18 cellular contexts compared by ENCODE assay signal in the genomic region with DNA sequence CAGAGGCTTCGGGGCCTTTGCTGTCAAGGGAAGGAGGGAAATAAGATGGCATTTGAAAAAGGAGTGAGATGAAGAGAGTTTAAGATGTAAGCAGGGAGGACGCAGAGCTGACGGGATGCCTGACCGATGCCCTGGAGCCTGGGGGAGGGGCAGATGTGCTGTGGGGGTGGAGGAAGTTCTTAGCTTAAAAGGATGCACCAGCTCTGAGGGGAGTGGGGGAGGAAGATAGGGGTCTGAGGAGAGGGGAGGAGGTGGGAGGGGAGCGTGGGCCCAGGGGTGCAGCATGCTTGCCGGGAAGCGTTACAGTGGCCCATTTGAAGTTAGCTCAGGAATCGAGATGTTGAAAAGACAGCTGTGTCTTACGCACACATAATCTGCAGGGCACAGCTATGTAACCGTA. TPM values are rescaled to one million over a fixed set of nuclear protein-coding genes. Genes with fewer than 3 reads are reported as not detected.
DNase-seq lines count a peak whose midpoint lies in the region; ATAC-seq, FAIRE-seq and TF ChIP-seq lines count a peak whose summit lies in the region.
"Had no signal": no experiment of that assay in that cellular context is flagged by ENCODE, and none has a peak within 500 bp of the region (broad histone marks: within the 10 kb centered on the region; RNA-seq: fewer than 3 reads in every experiment).

No MANE protein-coding gene starts in this region.

- H3K14ac ChIP-seq in mesenchymal stem cell (ENCODE audit: low read length in 2 of 2): no peak overlapping the region

- no peak overlapping the region for H4K91ac ChIP-seq in mesenchymal stem cell (ENCODE audit: low read length)

- H3K36me3 ChIP-seq in K562 (ENCODE audit: control insufficient read depth, insufficient read depth, low read length): no peaks in the 10 kb centered on the region
- no peaks in the 10 kb centered on the region for H3K36me3 ChIP-seq in mesenchymal stem cell (ENCODE audit: control insufficient read depth in 1 of 2, insufficient read depth in 2 of 2, low read depth in 1 of 2, low read length in 2 of 2)

- H3K4me3 Mint-ChIP-seq in activated CD8-positive, alpha-beta T cell treated with anti-CD3 and anti-CD28 coated beads for 36 hours: no peak overlapping the region
- no peak overlapping the region for H3K4me3 Mint-ChIP-seq in activated CD8-positive, alpha-beta T cell treated with anti-CD3 and anti-CD28 coated beads, Interleukin-2, amount 10 ng/mL, durations not matched to agents 7 days and 5 days
- H3K4me3 Mint-ChIP-seq in type B pancreatic cell: no peak overlapping the region
- no peak overlapping the region for H3K4me3 Mint-ChIP-seq in activated CD8-positive, alpha-beta memory T cell treated with anti-CD3 and anti-CD28 coated beads, Interleukin-2, amount 10 ng/mL, durations not matched to agents 7 days and 5 days
- no peak overlapping the region for H3K4me3 Mint-ChIP-seq in T-helper 2 cell treated with Interferon-gamma antibody and Interleukin-4, amounts not matched to agents 5 μg/mL and 100 μg/mL, for 36 hours

- H2AFZ ChIP-seq in K562 (ENCODE audit: low read depth, low read length) (no peak overlapping the region), mesenchymal stem cell (ENCODE audit: low read depth, low read length) (peak overlapping the region; percentile 46)
- H2AFZ ChIP-seq: PC-9 had no signal

- no peak overlapping the region for H3K4ac ChIP-seq in mesenchymal stem cell (ENCODE audit: low read depth in 1 of 2, low read length in 2 of 2)

- TF ChIP-seq CTCF in activated CD8-positive, alpha-beta T cell treated with anti-CD3 and anti-CD28 coated beads for 36 hours (IDR thresholded peaks at IDR 0.05): no peak
- TF ChIP-seq CTCF in K562 (IDR thresholded peaks at IDR 0.05 in 2 of 3, conservative IDR thresholded peaks at IDR 0.05 in 1 of 3; ENCODE audit: insufficient read depth in 2 of 3, low read depth in 1 of 3, low read length in 3 of 3) (no peak), type B pancreatic cell (conservative IDR thresholded peaks at IDR 0.05) (no peak), foreskin keratinocyte (conservative IDR thresholded peaks at IDR 0.05) (no peak)

- CTCF ChIA-PET in activated CD8-positive, alpha-beta T cell treated with anti-CD3 and anti-CD28 coated beads for 36 hours (lab: Charles Lee): no interaction called here
- CTCF ChIA-PET in activated CD8-positive, alpha-beta T cell treated with anti-CD3 and anti-CD28 coated beads, Interleukin-2, amount 10 ng/mL, durations not matched to agents 7 days and 5 days (lab: Charles Lee): no interaction called here
- CTCF ChIA-PET in K562 (lab: Yijun Ruan, JAX; ENCODE audit: low intra/inter-chr PET ratio): no interaction called here
- CTCF ChIA-PET in activated CD8-positive, alpha-beta memory T cell treated with anti-CD3 and anti-CD28 coated beads, Interleukin-2, amount 10 ng/mL, durations not matched to agents 7 days and 5 days (lab: Charles Lee): no interaction called here

- H2BK12ac ChIP-seq in mesenchymal stem cell (ENCODE audit: low read length in 2 of 2): no peak overlapping the region

- no peak for FAIRE-seq in K562 (lab: Jason Lieb, UNC)

- in situ Hi-C loops in K562 (cut with MboI): no loop called here

- H2BK5ac ChIP-seq in mesenchymal stem cell (ENCODE audit: low read depth, low read length, poor library complexity, severe bottlenecking): no peak overlapping the region

- H3K27ac Mint-ChIP-seq in activated CD8-positive, alpha-beta T cell treated with anti-CD3 and anti-CD28 coated beads for 36 hours: peak overlapping the region; percentile 10
- no peak overlapping the region for H3K27ac Mint-ChIP-seq in activated CD8-positive, alpha-beta T cell treated with anti-CD3 and anti-CD28 coated beads, Interleukin-2, amount 10 ng/mL, durations not matched to agents 7 days and 5 days
- peak overlapping the region; percentile 48 for H3K27ac Mint-ChIP-seq in type B pancreatic cell
- H3K27ac Mint-ChIP-seq in activated CD8-positive, alpha-beta memory T cell treated with anti-CD3 and anti-CD28 coated beads, Interleukin-2, amount 10 ng/mL, durations not matched to agents 7 days and 5 days: no peak overlapping the region
- no peak overlapping the region for H3K27ac Mint-ChIP-seq in T-helper 2 cell treated with Interferon-gamma antibody and Interleukin-4, amounts not matched to agents 5 μg/mL and 100 μg/mL, for 36 hours

- no peaks in the 10 kb centered on the region for H3K79me1 ChIP-seq in mesenchymal stem cell (replicated peaks; ENCODE audit: low read length, poor library complexity, severe bottlenecking)

- WGBS in K562 (ENCODE audit: insufficient coverage, low coverage, missing lambda C conversion rate): 38% methylated on average over 7 of the region's 10 CpGs
- 53% methylated on average over 10 of the region's 10 CpGs for WGBS in mesenchymal stem cell

- no peaks in the 10 kb centered on the region for H3K27me3 Mint-ChIP-seq in activated CD8-positive, alpha-beta T cell treated with anti-CD3 and anti-CD28 coated beads for 36 hours
- H3K27me3 Mint-ChIP-seq in activated CD8-positive, alpha-beta T cell treated with anti-CD3 and anti-CD28 coated beads, Interleukin-2, amount 10 ng/mL, durations not matched to agents 7 days and 5 days (ENCODE audit: low read depth): peaks cover 7% of the 10 kb centered on the region
- H3K27me3 Mint-ChIP-seq in type B pancreatic cell: no peaks in the 10 kb centered on the region
- H3K27me3 Mint-ChIP-seq in activated CD8-positive, alpha-beta memory T cell treated with anti-CD3 and anti-CD28 coated beads, Interleukin-2, amount 10 ng/mL, durations not matched to agents 7 days and 5 days: peaks cover 10% of the 10 kb centered on the region
- H3K27me3 Mint-ChIP-seq in T-helper 2 cell treated with Interferon-gamma antibody and Interleukin-4, amounts not matched to agents 5 μg/mL and 100 μg/mL, for 36 hours (ENCODE audit: low read depth): no peaks in the 10 kb centered on the region

- intact Hi-C loops in activated CD8-positive, alpha-beta T cell treated with anti-CD3 and anti-CD28 coated beads for 36 hours (cut with micrococcal nuclease): no loop called here
- intact Hi-C loops in K562 (cut with micrococcal nuclease): no loop called here

- H3K27me3 ChIP-seq in K562 (ENCODE audit: control insufficient read depth in 2 of 2, insufficient read depth in 2 of 2, low read length in 2 of 2) (peaks cover 10 to 20% of the 10 kb centered on the region in 2 experiments; a peak in 4 of 5 replicates), mesenchymal stem cell (ENCODE audit: control insufficient read depth in 1 of 2, insufficient read depth in 1 of 2, low read length in 2 of 2) (peaks cover 10 to 30% of the 10 kb centered on the region in 2 experiments), foreskin keratinocyte (peaks cover 6% of the 10 kb centered on the region)

- H3K18ac ChIP-seq in mesenchymal stem cell (ENCODE audit: low read depth in 1 of 2, low read length in 2 of 2): no peak overlapping the region

- no peaks in the 10 kb centered on the region for H3K9me3 ChIP-seq in K562 (replicated peaks; ENCODE audit: control insufficient read depth, insufficient read depth, low read depth, low read length)
- H3K9me3 ChIP-seq in mesenchymal stem cell (ENCODE audit: control insufficient read depth, low read length): no peaks in the 10 kb centered on the region

- no peak for TF ChIP-seq EP300 in K562 (IDR thresholded peaks at IDR 0.05; ENCODE audit: low read length)

- H3K4me1 ChIP-seq in K562 (replicated peaks in 1 of 2; ENCODE audit: control insufficient read depth in 2 of 2, insufficient read depth in 2 of 2, low read length in 2 of 2): no peaks in the 10 kb centered on the region
- no peaks in the 10 kb centered on the region for H3K4me1 ChIP-seq in mesenchymal stem cell (ENCODE audit: control insufficient read depth, insufficient read depth, low read depth, low read length)
- no peaks in the 10 kb centered on the region for H3K4me1 ChIP-seq in foreskin keratinocyte

- no peaks in the 10 kb centered on the region for H3K36me3 Mint-ChIP-seq in activated CD8-positive, alpha-beta T cell treated with anti-CD3 and anti-CD28 coated beads for 36 hours (ENCODE audit: low read depth)
- H3K36me3 Mint-ChIP-seq in activated CD8-positive, alpha-beta T cell treated with anti-CD3 and anti-CD28 coated beads, Interleukin-2, amount 10 ng/mL, durations not matched to agents 7 days and 5 days (ENCODE audit: low read depth): no peaks in the 10 kb centered on the region
- H3K36me3 Mint-ChIP-seq in type B pancreatic cell: no peaks in the 10 kb centered on the region
- no peaks in the 10 kb centered on the region for H3K36me3 Mint-ChIP-seq in activated CD8-positive, alpha-beta memory T cell treated with anti-CD3 and anti-CD28 coated beads, Interleukin-2, amount 10 ng/mL, durations not matched to agents 7 days and 5 days
- H3K36me3 Mint-ChIP-seq in T-helper 2 cell treated with Interferon-gamma antibody and Interleukin-4, amounts not matched to agents 5 μg/mL and 100 μg/mL, for 36 hours (ENCODE audit: low read depth): no peaks in the 10 kb centered on the region

- POLR2A ChIA-PET in activated CD8-positive, alpha-beta T cell treated with anti-CD3 and anti-CD28 coated beads for 36 hours (lab: Charles Lee): no interaction called here
- POLR2A ChIA-PET in activated CD8-positive, alpha-beta T cell treated with anti-CD3 and anti-CD28 coated beads, Interleukin-2, amount 10 ng/mL, durations not matched to agents 7 days and 5 days (lab: Charles Lee): no interaction called here
- POLR2A ChIA-PET in K562 (lab: Yijun Ruan, JAX): interaction anchor here (0.6 kb wide), 1 partner anchor 9 kb away, joined by 3 read pairs; no protein-coding TSS in a partner anchor

- H3K4me3 ChIP-seq in K562 (no peak overlapping the region), mesenchymal stem cell (ENCODE audit: insufficient read depth in 1 of 2, low read depth in 1 of 2, low read length in 2 of 2) (no peak overlapping the region)
- H3K4me3 ChIP-seq: PC-9 had no signal

- H3K9ac ChIP-seq in K562 (ENCODE audit: insufficient read depth in 1 of 2, low read depth in 2 of 2, low read length in 2 of 2): peak overlapping the region in 1 of 2 experiments; percentile 1; a peak in 1 of 4 replicates
- no peak overlapping the region for H3K9ac ChIP-seq in mesenchymal stem cell (ENCODE audit: low read length)
- H3K9ac ChIP-seq: KMS-11 had no signal

- no peak overlapping the region for H3K23ac ChIP-seq in mesenchymal stem cell (ENCODE audit: low read length in 2 of 2)

- TF ChIP-seq POLR2A in K562 (conservative IDR thresholded peaks at IDR 0.05): no peak

- no peak overlapping the region for H4K8ac ChIP-seq in mesenchymal stem cell (ENCODE audit: low read length)

- H3K27ac ChIP-seq in K562 (ENCODE audit: extremely low read depth, low read depth, low read length) (no peak overlapping the region), mesenchymal stem cell (ENCODE audit: low read length, poor library complexity, severe bottlenecking) (no peak overlapping the region), foreskin keratinocyte (no peak overlapping the region)
- H3K27ac ChIP-seq: KMS-11, PC-9 had no signal

- H2BK15ac ChIP-seq in mesenchymal stem cell (ENCODE audit: low read depth, poor library complexity, severe bottlenecking): no peak overlapping the region

- H3K4me1 Mint-ChIP-seq in activated CD8-positive, alpha-beta T cell treated with anti-CD3 and anti-CD28 coated beads for 36 hours (ENCODE audit: low read depth): peaks cover 10% of the 10 kb centered on the region
- H3K4me1 Mint-ChIP-seq in activated CD8-positive, alpha-beta T cell treated with anti-CD3 and anti-CD28 coated beads, Interleukin-2, amount 10 ng/mL, durations not matched to agents 7 days and 5 days (ENCODE audit: low read depth): no peaks in the 10 kb centered on the region
- peaks cover 17% of the 10 kb centered on the region for H3K4me1 Mint-ChIP-seq in type B pancreatic cell (ENCODE audit: unreplicated experiment)
- no peaks in the 10 kb centered on the region for H3K4me1 Mint-ChIP-seq in activated CD8-positive, alpha-beta memory T cell treated with anti-CD3 and anti-CD28 coated beads, Interleukin-2, amount 10 ng/mL, durations not matched to agents 7 days and 5 days
- H3K4me1 Mint-ChIP-seq in T-helper 2 cell treated with Interferon-gamma antibody and Interleukin-4, amounts not matched to agents 5 μg/mL and 100 μg/mL, for 36 hours (ENCODE audit: low read depth): no peaks in the 10 kb centered on the region

- no peak for TF ChIP-seq RAD21 in K562 (CRISPR knock-in tag; conservative IDR thresholded peaks at IDR 0.05 in 1 of 2, IDR thresholded peaks at IDR 0.05 in 1 of 2)

- no peak overlapping the region for H2AK5ac ChIP-seq in mesenchymal stem cell (ENCODE audit: low read length, severe bottlenecking)

- H4K20me1 ChIP-seq in K562 (replicated peaks; ENCODE audit: control insufficient read depth, insufficient read depth, low read length): no peaks in the 10 kb centered on the region

- H3K9me3 Mint-ChIP-seq in activated CD8-positive, alpha-beta T cell treated with anti-CD3 and anti-CD28 coated beads for 36 hours: peaks cover 5% of the 10 kb centered on the region
- H3K9me3 Mint-ChIP-seq in activated CD8-positive, alpha-beta T cell treated with anti-CD3 and anti-CD28 coated beads, Interleukin-2, amount 10 ng/mL, durations not matched to agents 7 days and 5 days (ENCODE audit: insufficient read depth): no peaks in the 10 kb centered on the region
- H3K9me3 Mint-ChIP-seq in type B pancreatic cell: no peaks in the 10 kb centered on the region
- peaks cover 3% of the 10 kb centered on the region for H3K9me3 Mint-ChIP-seq in activated CD8-positive, alpha-beta memory T cell treated with anti-CD3 and anti-CD28 coated beads, Interleukin-2, amount 10 ng/mL, durations not matched to agents 7 days and 5 days (ENCODE audit: low read depth)
- H3K9me3 Mint-ChIP-seq in T-helper 2 cell treated with Interferon-gamma antibody and Interleukin-4, amounts not matched to agents 5 μg/mL and 100 μg/mL, for 36 hours: peaks cover 8% of the 10 kb centered on the region

- no TSS peak for BruUV-seq in K562 (replicated peaks; lab: Mats Ljungman, UMichigan)

- H2BK120ac ChIP-seq in mesenchymal stem cell (ENCODE audit: low read depth, low read length): no peak overlapping the region

- H3K4me2 ChIP-seq in K562 (ENCODE audit: insufficient read depth, low read length) (no peak overlapping the region), mesenchymal stem cell (ENCODE audit: low read length, poor library complexity, severe bottlenecking) (no peak overlapping the region)
- H3K4me2 ChIP-seq: KMS-11, PC-9 had no signal

- H3K79me2 ChIP-seq in K562 (ENCODE audit: control insufficient read depth, insufficient read depth, low read length): no peaks in the 10 kb centered on the region

- H3K9me1 ChIP-seq in K562 (ENCODE audit: control insufficient read depth, insufficient read depth, low read length): no peaks in the 10 kb centered on the region

- no peak for ATAC-seq in activated CD8-positive, alpha-beta T cell treated with anti-CD3 and anti-CD28 coated beads for 36 hours
- ATAC-seq in activated CD8-positive, alpha-beta T cell treated with anti-CD3 and anti-CD28 coated beads, Interleukin-2, amount 10 ng/mL, durations not matched to agents 7 days and 5 days: no peak
- ATAC-seq in K562 (no peak), foreskin keratinocyte (no peak)
- ATAC-seq in activated CD8-positive, alpha-beta memory T cell treated with anti-CD3 and anti-CD28 coated beads, Interleukin-2, amount 10 ng/mL, durations not matched to agents 7 days and 5 days: no peak

- no peak for DNase-seq in activated CD8-positive, alpha-beta T cell treated with anti-CD3 and anti-CD28 coated beads for 36 hours
- DNase-seq in activated CD8-positive, alpha-beta T cell treated with anti-CD3 and anti-CD28 coated beads, Interleukin-2, amount 10 ng/mL, durations not matched to agents 7 days and 5 days: no peak
- DNase-seq in K562 (ENCODE audit: extremely low read depth in 1 of 4, low spot score in 3 of 4) (no peak), mesenchymal stem cell (peak; percentile 40), type B pancreatic cell (ENCODE audit: extremely low spot score, unreplicated experiment) (no peak), foreskin keratinocyte (no peak)
- DNase-seq in activated CD8-positive, alpha-beta memory T cell treated with anti-CD3 and anti-CD28 coated beads, Interleukin-2, amount 10 ng/mL, durations not matched to agents 7 days and 5 days: no peak
- DNase-seq in T-helper 2 cell treated with Interferon-gamma antibody and Interleukin-4, amounts not matched to agents 5 μg/mL and 100 μg/mL, for 36 hours (ENCODE audit: low spot score): no peak
- DNase-seq: Calu3, GF-D8, GOT3, NCI-H1092 treated with DMSO at 0.1 percent for 48 hours, NCI-H1694, NCI-H2107, NCI-H226, NCI-H526 treated with DMSO at 0.1 percent for 48 hours, PC-9 had no signal

RNA-seq across cellular contexts. Expression of a gene that starts 56.3 kb away (rescaled TPM):
- total RNA-seq in activated CD8-positive, alpha-beta T cell treated with anti-CD3 and anti-CD28 coated beads for 36 hours: 10 to 100 TPM; 24.6 to 26.0 TPM
- total RNA-seq in activated CD8-positive, alpha-beta T cell treated with anti-CD3 and anti-CD28 coated beads, Interleukin-2, amount 10 ng/mL, durations not matched to agents 7 days and 5 days: 10 to 100 TPM; 39.0 to 42.3 TPM
- 33.5 and 109 TPM in 2 replicates for total RNA-seq in K562 (2011; cell fraction: chromatin; rRNA removed; ENCODE audit: low replicate concordance)
- 69.5 and 71.5 TPM in 2 replicates for total RNA-seq in K562 (2011; cell fraction: nucleolus; rRNA removed)
- 35.5 and 40.0 TPM in 2 replicates for total RNA-seq in K562 (2011; cell fraction: nucleoplasm; rRNA removed)
- total RNA-seq in K562 (2014; rRNA removed) (19.1 and 23.0 TPM in 2 replicates), K562 (2014; rRNA removed; fragmentation: Illumina TruSeq; extraction: Trizol) (4.5 and 7.2 TPM in 2 replicates), K562 (2015; rRNA removed; fragmentation: Illumina TruSeq; extraction: Trizol) (13.3 and 15.6 TPM in 2 replicates), K562 (2021) (20.4 and 23.8 TPM in 2 replicates), type B pancreatic cell (ENCODE audit: low replicate concordance) (26.4 and 49.8 TPM in 2 replicates), foreskin keratinocyte (86.1 and 87.6 TPM in 2 replicates)
- polyA plus RNA-seq in K562 (2011; rRNA removed) (9.8 and 12.0 TPM in 2 replicates), K562 (2014; fragmentation: Illumina TruSeq; extraction: Trizol) (6.7 and 10.2 TPM in 2 replicates), K562 (2014; fragmentation: Nextera tagmentation; extraction: Ambion mirVana) (under 1 TPM; 0.15 to 0.27 TPM), K562 (2014; rRNA removed) (16.0 and 17.3 TPM in 2 replicates), foreskin keratinocyte (69.4 and 74.6 TPM in 2 replicates)
- 8.3 and 20.1 TPM in 2 replicates for polyA plus RNA-seq in K562 (2011; cell fraction: cytosol; rRNA removed)
- 42.6 and 76.4 TPM in 2 replicates for polyA plus RNA-seq in K562 (2011; cell fraction: nucleus; rRNA removed)
- polyA plus RNA-seq in K562 (2012): 16.0 and 24.3 TPM in 2 replicates
- 4.6 and 9.7 TPM in 2 replicates for polyA minus RNA-seq in K562 (2011; rRNA and poly(A)+ RNA removed)
- polyA minus RNA-seq in K562 (2011; cell fraction: cytosol; rRNA and poly(A)+ RNA removed): 13.5 and 19.8 TPM in 2 replicates
- 24.9 and 30.8 TPM in 2 replicates for polyA minus RNA-seq in K562 (2011; cell fraction: nucleus; rRNA and poly(A)+ RNA removed)
- 23.7 TPM for polyA plus RNA-seq in mesenchymal stem cell (2013, experiment 1 of 2)
- polyA plus RNA-seq in mesenchymal stem cell (2013, experiment 2 of 2): 21.3 TPM
- total RNA-seq in activated CD8-positive, alpha-beta memory T cell treated with anti-CD3 and anti-CD28 coated beads, Interleukin-2, amount 10 ng/mL, durations not matched to agents 7 days and 5 days: 10 to 100 TPM; 31.1 to 41.9 TPM

Comparison
In these comparisons a context has a peak if more than half of its experiments do, and no peak if none do; other contexts are left out.
1. H3K27ac Mint-ChIP-seq: peak in activated CD8-positive, alpha-beta T cell treated with anti-CD3 and anti-CD28 coated beads for 36 hours (single experiment) and type B pancreatic cell (single experiment); none in activated CD8-positive, alpha-beta T cell treated with anti-CD3 and anti-CD28 coated beads, Interleukin-2, amount 10 ng/mL, durations not matched to agents 7 days and 5 days (single experiment), activated CD8-positive, alpha-beta memory T cell treated with anti-CD3 and anti-CD28 coated beads, Interleukin-2, amount 10 ng/mL, durations not matched to agents 7 days and 5 days (single experiment) and T-helper 2 cell treated with Interferon-gamma antibody and Interleukin-4, amounts not matched to agents 5 μg/mL and 100 μg/mL, for 36 hours (single experiment).